14 cellular contexts compared by ENCODE assay signal in genomic region chr7:151009340-151010001, GRCh38. TPM values are rescaled to one million over a fixed set of nuclear protein-coding genes. Genes with fewer than 3 reads are reported as not detected.
DNase-seq lines count a peak whose midpoint lies in the region; ATAC-seq lines count a peak whose summit lies in the region.
"Had no signal": no experiment of that assay in that cellular context is flagged by ENCODE, and none has a peak within 500 bp of the region (broad histone marks: within the 10 kb centered on the region; RNA-seq: fewer than 3 reads in every experiment).

No MANE protein-coding gene starts in this region.

- peaks cover 0 to 2% (median 0%) of the 10 kb centered on the region in 8 donors for H3K9me3 Mint-ChIP-seq in CD4-positive, alpha-beta memory T cell
- H3K9me3 Mint-ChIP-seq in T-helper 2 cell treated with Interferon-gamma antibody and Interleukin-4, amounts not matched to agents 5 μg/mL and 100 μg/mL, for 36 hours, result no peaks in the 10 kb centered on the region
- H3K9me3 Mint-ChIP-seq: CD8-positive, alpha-beta T cell; dendritic cell treated with granulocyte-macrophage colony-stimulating factor and Interleukin-4, amounts not matched to agents 40 ng/mL and 50 ng/mL, for 4 days; type B pancreatic cell had no signal

- peak overlapping the region in 5 of 8 donors; percentile 21 to 89 (median 63) for H3K4me3 Mint-ChIP-seq in CD4-positive, alpha-beta memory T cell
- H3K4me3 Mint-ChIP-seq in T-helper 2 cell treated with Interferon-gamma antibody and Interleukin-4, amounts not matched to agents 5 μg/mL and 100 μg/mL, for 36 hours, result peak overlapping the region; percentile 83

- peak overlapping the region; percentile 15 for H2BK15ac ChIP-seq in mesenchymal stem cell (ENCODE audit: low read depth, poor library complexity, severe bottlenecking)

- no peak overlapping the region for H3K23ac ChIP-seq in mesenchymal stem cell (ENCODE audit: low read length in 2 of 2)

- no peak overlapping the region for H3K9ac ChIP-seq in mesenchymal stem cell (ENCODE audit: low read length)

- H4K8ac ChIP-seq in mesenchymal stem cell (ENCODE audit: low read length), result peak overlapping the region; percentile 45

- H3K27ac Mint-ChIP-seq in CD4-positive, alpha-beta memory T cell, result peak overlapping the region; percentile 66 to 99 (median 97)
- no peak overlapping the region for H3K27ac Mint-ChIP-seq in T-helper 2 cell treated with Interferon-gamma antibody and Interleukin-4, amounts not matched to agents 5 μg/mL and 100 μg/mL, for 36 hours
- H3K27ac Mint-ChIP-seq: type B pancreatic cell had no signal

- no peak for ATAC-seq in HG03095 (IDR thresholded peaks at IDR 0.05; ENCODE audit: unreplicated experiment)

- no peaks in the 10 kb centered on the region for H3K79me1 ChIP-seq in mesenchymal stem cell (replicated peaks; ENCODE audit: low read length, poor library complexity, severe bottlenecking)

- H3K4me3 ChIP-seq in CD4-positive, alpha-beta memory T cell (ENCODE audit: low read length in 2 of 2), result no peak overlapping the region
- no peak overlapping the region for H3K4me3 ChIP-seq in mesenchymal stem cell (ENCODE audit: insufficient read depth in 1 of 2, low read depth in 1 of 2, low read length in 2 of 2)
- H3K4me3 ChIP-seq: hepatocyte, SJSA1 had no signal

- peak overlapping the region; percentile 98 for H4K91ac ChIP-seq in mesenchymal stem cell (ENCODE audit: low read length)

- H3K36me3 ChIP-seq in CD4-positive, alpha-beta memory T cell (ENCODE audit: insufficient read depth, low read length), result no peaks in the 10 kb centered on the region
- H3K36me3 ChIP-seq in mesenchymal stem cell (ENCODE audit: control insufficient read depth in 1 of 2, insufficient read depth in 2 of 2, low read depth in 1 of 2, low read length in 2 of 2), result no peaks in the 10 kb centered on the region
- H3K36me3 ChIP-seq: SJSA1 had no signal

- no peak overlapping the region for H3K14ac ChIP-seq in mesenchymal stem cell (ENCODE audit: low read length in 2 of 2)

- H3K4me1 ChIP-seq in CD4-positive, alpha-beta memory T cell (ENCODE audit: insufficient read depth, low read length), result peaks cover 81% of the 10 kb centered on the region
- H3K4me1 ChIP-seq in mesenchymal stem cell (ENCODE audit: control insufficient read depth, insufficient read depth, low read depth, low read length), result peaks cover 21% of the 10 kb centered on the region

- intact Hi-C loops in CD4-positive, alpha-beta memory T cell (cut with micrococcal nuclease), result loop anchor here (10.0 kb wide), 1 partner anchor 335 kb away; the partner anchor contains the start of gene NUB1

- H3K4me2 ChIP-seq in mesenchymal stem cell (ENCODE audit: low read length, poor library complexity, severe bottlenecking), result no peak overlapping the region

- peak overlapping the region; percentile 91 for H2BK120ac ChIP-seq in mesenchymal stem cell (ENCODE audit: low read depth, low read length)

- no peak overlapping the region for H2AK5ac ChIP-seq in mesenchymal stem cell (ENCODE audit: low read length, severe bottlenecking)

- peak in 1 of 5 donors; percentile 31 for DNase-seq in CD4-positive, alpha-beta memory T cell
- DNase-seq in G401 (ENCODE audit: low spot score), result peak; percentile 30
- DNase-seq in T-helper 2 cell treated with Interferon-gamma antibody and Interleukin-4, amounts not matched to agents 5 μg/mL and 100 μg/mL, for 36 hours (ENCODE audit: low spot score), result no peak
- no peak for DNase-seq in mesenchymal stem cell
- DNase-seq in UCSD-AML1 (lab: John Stamatoyannopoulos, UW; ENCODE audit: unreplicated experiment), result no peak
- DNase-seq in stimulated activated CD4-positive, alpha-beta T cell treated with anti-CD3 and anti-CD28 coated beads, Interleukin-4, amount 100 ng/mL, for 1 hour, result no peak
- DNase-seq: NCI-H1105 treated with DMSO at 0.1 percent for 48 hours had no signal

- H2AFZ ChIP-seq in mesenchymal stem cell (ENCODE audit: low read depth, low read length), result no peak overlapping the region
- H2AFZ ChIP-seq: hepatocyte had no signal

- POLR2A ChIA-PET in CD4-positive, alpha-beta memory T cell (lab: Charles Lee; ENCODE audit: partially characterized antibody), result interaction anchor here (0.5 to 13.0 kb wide), 13 partner anchors 9 to 1724 kb away, joined by 3 to 182 read pairs (median 10); partner anchors contain the start of genes ABCB8, ABCF2, NOS3 and TMUB1

- peak overlapping the region; percentile 69 for H3K27ac ChIP-seq in CD4-positive, alpha-beta memory T cell (ENCODE audit: low read depth, low read length)
- H3K27ac ChIP-seq in mesenchymal stem cell (ENCODE audit: low read length, poor library complexity, severe bottlenecking), result no peak overlapping the region
- H3K27ac ChIP-seq: hepatocyte, SJSA1 had no signal

- no peak overlapping the region for H2BK5ac ChIP-seq in mesenchymal stem cell (ENCODE audit: low read depth, low read length, poor library complexity, severe bottlenecking)

- peak overlapping the region in 1 of 2 experiments; percentile 55 for H3K18ac ChIP-seq in mesenchymal stem cell (ENCODE audit: low read depth in 1 of 2, low read length in 2 of 2)

- CTCF ChIA-PET in CD4-positive, alpha-beta memory T cell (lab: Charles Lee; ENCODE audit: partially characterized antibody), result interaction anchor here (1.0 to 9.1 kb wide), 14 partner anchors 9 to 654 kb away, joined by 3 to 93 read pairs (median 12); partner anchors contain the start of genes ABCB8 and NOS3

- peaks cover 1 to 7% of the 10 kb centered on the region in 2 donors for H3K36me3 Mint-ChIP-seq in CD4-positive, alpha-beta memory T cell
- peaks cover 17% of the 10 kb centered on the region for H3K36me3 Mint-ChIP-seq in T-helper 2 cell treated with Interferon-gamma antibody and Interleukin-4, amounts not matched to agents 5 μg/mL and 100 μg/mL, for 36 hours (ENCODE audit: low read depth)
- H3K36me3 Mint-ChIP-seq: type B pancreatic cell had no signal

- H3K27me3 ChIP-seq in CD4-positive, alpha-beta memory T cell (ENCODE audit: insufficient read depth, low read length), result no peaks in the 10 kb centered on the region
- peaks cover 43 to 47% of the 10 kb centered on the region in 2 experiments for H3K27me3 ChIP-seq in mesenchymal stem cell (ENCODE audit: control insufficient read depth in 1 of 2, insufficient read depth in 1 of 2, low read length in 2 of 2)
- H3K27me3 ChIP-seq: hepatocyte had no signal

- peaks cover 44 to 88% (median 64%) of the 10 kb centered on the region in 4 donors for H3K4me1 Mint-ChIP-seq in CD4-positive, alpha-beta memory T cell
- peaks cover 52% of the 10 kb centered on the region for H3K4me1 Mint-ChIP-seq in T-helper 2 cell treated with Interferon-gamma antibody and Interleukin-4, amounts not matched to agents 5 μg/mL and 100 μg/mL, for 36 hours (ENCODE audit: low read depth)

- peak overlapping the region; percentile 91 to 92 for H2BK12ac ChIP-seq in mesenchymal stem cell (ENCODE audit: low read length in 2 of 2)

- no peaks in the 10 kb centered on the region for H3K9me3 ChIP-seq in CD4-positive, alpha-beta memory T cell (ENCODE audit: control insufficient read depth in 1 of 2, low read length in 2 of 2)
- H3K9me3 ChIP-seq in mesenchymal stem cell (ENCODE audit: control insufficient read depth, low read length), result no peaks in the 10 kb centered on the region

- 81% methylated on average over 19 of the region's 20 CpGs for WGBS in mesenchymal stem cell

- H3K27me3 Mint-ChIP-seq in CD4-positive, alpha-beta memory T cell, result no peaks in the 10 kb centered on the region
- H3K27me3 Mint-ChIP-seq in T-helper 2 cell treated with Interferon-gamma antibody and Interleukin-4, amounts not matched to agents 5 μg/mL and 100 μg/mL, for 36 hours (ENCODE audit: low read depth), result no peaks in the 10 kb centered on the region

- in situ Hi-C loops in G401 (cut with HindIII; ENCODE audit: low sequenced_read_pairs), result no loop called here

- peak overlapping the region; percentile 51 to 76 for H3K4ac ChIP-seq in mesenchymal stem cell (ENCODE audit: low read depth in 1 of 2, low read length in 2 of 2)

RNA-seq across cellular contexts. Expression of gene ATG9B, which starts 14.8 kb away (rescaled TPM):
- 10 to 100 TPM; 29.3 to 29.9 TPM for total RNA-seq in CD4-positive, alpha-beta memory T cell
- polyA plus RNA-seq in CD4-positive, alpha-beta memory T cell, result 10 to 100 TPM; 16.9 to 36.6 TPM
- 0.34 and 0.49 TPM in 2 replicates for total RNA-seq in G401 (2014; rRNA removed; shearing (Covaris generic))
- 0.28 TPM for polyA plus RNA-seq in mesenchymal stem cell (2013, experiment 1 of 2)
- polyA plus RNA-seq in mesenchymal stem cell (2013, experiment 2 of 2), result 0.71 TPM
- total RNA-seq: left lobe of liver, SJSA1 had no signal

RNA-seq across cellular contexts. Expression of gene NOS3, which starts 18.7 kb away (rescaled TPM):
- total RNA-seq in CD4-positive, alpha-beta memory T cell, result 1 to 10 TPM; 4.0 to 4.6 TPM
- polyA plus RNA-seq in CD4-positive, alpha-beta memory T cell, result 10 to 100 TPM in 1 of 2 donors, 1 to 10 TPM in 1; 6.6 to 14.9 TPM
- total RNA-seq in G401 (2014; rRNA removed; shearing (Covaris generic)), result 34.5 and 41.6 TPM in 2 replicates
- 4.7 TPM for polyA plus RNA-seq in mesenchymal stem cell (2013, experiment 1 of 2)
- 3.5 TPM for polyA plus RNA-seq in mesenchymal stem cell (2013, experiment 2 of 2)
- total RNA-seq: SJSA1 had no signal

RNA-seq across cellular contexts. Expression of gene ABCB8, which starts 18.8 kb away (rescaled TPM):
- total RNA-seq in CD4-positive, alpha-beta memory T cell, result 10 to 100 TPM; 71.2 to 75.8 TPM
- 10 to 100 TPM; 17.8 to 22.8 TPM for polyA plus RNA-seq in CD4-positive, alpha-beta memory T cell
- total RNA-seq in G401 (2014; rRNA removed; shearing (Covaris generic)), result 34.0 and 57.0 TPM in 2 replicates
- 17.2 TPM for polyA plus RNA-seq in mesenchymal stem cell (2013, experiment 1 of 2)
- 16.1 TPM for polyA plus RNA-seq in mesenchymal stem cell (2013, experiment 2 of 2)

RNA-seq across cellular contexts. Expression of gene KCNH2, which starts 31.4 kb away (rescaled TPM):
- 1 to 10 TPM; 2.3 to 2.6 TPM for total RNA-seq in CD4-positive, alpha-beta memory T cell
- 1 to 10 TPM; 1.8 to 2.4 TPM for polyA plus RNA-seq in CD4-positive, alpha-beta memory T cell
- 10.8 and 11.5 TPM in 2 replicates for total RNA-seq in G401 (2014; rRNA removed; shearing (Covaris generic))
- polyA plus RNA-seq in mesenchymal stem cell (2013, experiment 1 of 2), result 0.87 TPM
- 0.92 TPM for polyA plus RNA-seq in mesenchymal stem cell (2013, experiment 2 of 2)
- total RNA-seq: SJSA1 had no signal

RNA-seq across cellular contexts. Expression of gene ASIC3, which starts 38.9 kb away (rescaled TPM):
- 10 to 100 TPM; 10.6 to 11.6 TPM for total RNA-seq in CD4-positive, alpha-beta memory T cell
- polyA plus RNA-seq in CD4-positive, alpha-beta memory T cell, result not detected
- not detected in 2 replicates for total RNA-seq in G401 (2014; rRNA removed; shearing (Covaris generic))
- 0.99 TPM for polyA plus RNA-seq in mesenchymal stem cell (2013, experiment 1 of 2)
- 1.0 TPM for polyA plus RNA-seq in mesenchymal stem cell (2013, experiment 2 of 2)
- total RNA-seq: SJSA1 had no signal

Comparison
In these comparisons a context has a peak if more than half of its experiments do, and no peak if none do; other contexts are left out.
1. RNA of gene ATG9B, which starts 14.8 kb away (total RNA-seq): 29.3 to 29.9 TPM in CD4-positive, alpha-beta memory T cell; 0.34 to 0.49 TPM in G401; every median in the first group is over 10 times any median in the second.